In genomic region chr10:29119374-29119773, GRCh38 we compare ENCODE assay signal across 10 cellular contexts.
A peak's percentile ranks its signal among the peaks of the same experiment; 100 is the strongest.
DNase-seq lines count a peak whose midpoint lies in the region; ATAC-seq and TF ChIP-seq lines count a peak whose summit lies in the region.
"Had no signal": no experiment of that assay in that cellular context is flagged by ENCODE, and none has a peak within 500 bp of the region (broad histone marks: within the 10 kb centered on the region; RNA-seq: fewer than 3 reads in every experiment).

No MANE protein-coding gene starts in this region.

- intact Hi-C loops in colonic mucosa (cut with DNase I) = no loop called here

- H3K36me3 Mint-ChIP-seq in neural crest cell (ENCODE audit: low read depth) = peaks cover 9% of the 10 kb centered on the region

- peak; percentile 37 for TF ChIP-seq CTCF in colonic mucosa (IDR thresholded peaks at IDR 0.05)
- peak; percentile 56 for TF ChIP-seq CTCF in neural crest cell (conservative IDR thresholded peaks at IDR 0.05)

- peaks cover 16% of the 10 kb centered on the region for H3K9me3 Mint-ChIP-seq in neural crest cell

- H3K4me1 ChIP-seq in colonic mucosa = no peaks in the 10 kb centered on the region

- H3K4me3 ChIP-seq in colonic mucosa = no peak overlapping the region

- H3K9me3 ChIP-seq in colonic mucosa = no peaks in the 10 kb centered on the region

- peak; percentile 17 for DNase-seq in NCI-H2196 (lab: John Stamatoyannopoulos, UW; ENCODE audit: unreplicated experiment)
- no peak for DNase-seq in NCI-H2196 treated with DMSO at 0.1 percent for 48 hours (lab: John Stamatoyannopoulos, UW; ENCODE audit: unreplicated experiment)
- DNase-seq in LoVo (ENCODE audit: low spot score) = peak; percentile 36
- DNase-seq in colonic mucosa = peak; percentile 81
- peak; percentile 63 for DNase-seq in neural crest cell (ENCODE audit: low read depth, low spot score)
- no peak for DNase-seq in kidney glomerular epithelial cell (lab: John Stamatoyannopoulos, UW)
- DNase-seq: Kasumi-1; stimulated activated CD4-positive, alpha-beta T cell treated with anti-CD3 and anti-CD28 coated beads, Interleukin-4, amount 100 ng/mL, for 1 hour had no signal

- no peak overlapping the region for H3K4me3 Mint-ChIP-seq in neural crest cell

- no peaks in the 10 kb centered on the region for H3K27me3 ChIP-seq in colonic mucosa

- H3K27me3 Mint-ChIP-seq in neural crest cell (ENCODE audit: low read depth) = peaks cover 2% of the 10 kb centered on the region

- no peak overlapping the region for H3K27ac Mint-ChIP-seq in neural crest cell (ENCODE audit: unreplicated experiment)

- no peaks in the 10 kb centered on the region for H3K36me3 ChIP-seq in colonic mucosa

- no peak overlapping the region for H3K27ac ChIP-seq in colonic mucosa

- ATAC-seq in GM21360 (IDR thresholded peaks at IDR 0.05; ENCODE audit: unreplicated experiment) (no peak), HG02852 (IDR thresholded peaks at IDR 0.05; ENCODE audit: unreplicated experiment) (no peak)

- H3K9ac ChIP-seq in colonic mucosa (ENCODE audit: low read depth in 2 of 2, low read length in 2 of 2) = no peak overlapping the region

- H3K4me1 Mint-ChIP-seq in neural crest cell = peaks cover 5% of the 10 kb centered on the region

Comparison
In these comparisons a context has a peak if more than half of its experiments do, and no peak if none do; other contexts are left out.
1. DNase-seq: peak in NCI-H2196 (single experiment), LoVo (single experiment), colonic mucosa (single experiment) and neural crest cell (single experiment); none in NCI-H2196 treated with DMSO at 0.1 percent for 48 hours (single experiment) and kidney glomerular epithelial cell (single experiment).